Comparison of ENCODE assay signal across 22 cellular contexts in genomic region chr3:49329201-49329600, GRCh38. TPM values are rescaled to one million over a fixed set of nuclear protein-coding genes. Genes with fewer than 3 reads are reported as not detected.
DNase-seq lines count a peak whose midpoint lies in the region; ATAC-seq and TF ChIP-seq lines count a peak whose summit lies in the region.
"Had no signal": no experiment of that assay in that cellular context is flagged by ENCODE, and none has a peak within 500 bp of the region (broad histone marks: within the 10 kb centered on the region; RNA-seq: fewer than 3 reads in every experiment).

No MANE protein-coding gene starts in this region.

- intact Hi-C loops in sciatic nerve (cut with DNase I), result no loop called here

- no peak overlapping the region for H3K4me3 Mint-ChIP-seq in activated naive CD8-positive, alpha-beta T cell
- H3K4me3 Mint-ChIP-seq in activated naive CD8-positive, alpha-beta T cell treated with anti-CD3 and anti-CD28 coated beads for 36 hours, result no peak overlapping the region
- H3K4me3 Mint-ChIP-seq: CD4-positive, CD25-positive, alpha-beta regulatory T cell had no signal

- peaks cover 25% of the 10 kb centered on the region for H3K4me1 Mint-ChIP-seq in activated naive CD8-positive, alpha-beta T cell (ENCODE audit: low read depth)
- peaks cover 4% of the 10 kb centered on the region for H3K4me1 Mint-ChIP-seq in activated naive CD8-positive, alpha-beta T cell treated with anti-CD3 and anti-CD28 coated beads for 36 hours

- H3K27me3 ChIP-seq in RWPE2 (ENCODE audit: insufficient read depth, poor library complexity, severe bottlenecking), result no peaks in the 10 kb centered on the region
- H3K27me3 ChIP-seq: SJSA1 had no signal

- H3K27me3 Mint-ChIP-seq in activated naive CD8-positive, alpha-beta T cell, result no peaks in the 10 kb centered on the region
- no peaks in the 10 kb centered on the region for H3K27me3 Mint-ChIP-seq in activated naive CD8-positive, alpha-beta T cell treated with anti-CD3 and anti-CD28 coated beads for 36 hours
- H3K27me3 Mint-ChIP-seq: CD4-positive, CD25-positive, alpha-beta regulatory T cell had no signal

- ATAC-seq in RWPE2 (ENCODE audit: low read depth) (no peak), sciatic nerve (no peak)
- ATAC-seq: PC-3 had no signal

- H3K36me3 Mint-ChIP-seq in activated naive CD8-positive, alpha-beta T cell, result peaks cover 12% of the 10 kb centered on the region
- peaks cover 30% of the 10 kb centered on the region for H3K36me3 Mint-ChIP-seq in activated naive CD8-positive, alpha-beta T cell treated with anti-CD3 and anti-CD28 coated beads for 36 hours

- peaks cover 98% of the 10 kb centered on the region for H3K36me3 ChIP-seq in RWPE2 (ENCODE audit: low read depth)

- TF ChIP-seq CTCF in RWPE2 (IDR thresholded peaks at IDR 0.05; ENCODE audit: poor library complexity, severe bottlenecking), result no peak
- no peak for TF ChIP-seq CTCF in epithelial cell of esophagus (IDR thresholded peaks at IDR 0.05; ENCODE audit: insufficient read depth, low read depth, low read length, missing control alignments)

- no peaks in the 10 kb centered on the region for H3K9me3 ChIP-seq in RWPE2 (ENCODE audit: severe bottlenecking)
- H3K9me3 ChIP-seq: SJSA1 had no signal

- peak overlapping the region; percentile 17 for H3K27ac ChIP-seq in RWPE2 (ENCODE audit: poor library complexity, severe bottlenecking)
- H3K27ac ChIP-seq: SJSA1 had no signal

- no peak overlapping the region for H3K4me3 ChIP-seq in RWPE2 (ENCODE audit: severe bottlenecking)
- H3K4me3 ChIP-seq in epithelial cell of esophagus (ENCODE audit: low read length), result no peak overlapping the region
- H3K4me3 ChIP-seq: SJSA1 had no signal

- no peaks in the 10 kb centered on the region for H3K9me3 Mint-ChIP-seq in activated naive CD8-positive, alpha-beta T cell (ENCODE audit: low read depth)
- H3K9me3 Mint-ChIP-seq in activated naive CD8-positive, alpha-beta T cell treated with anti-CD3 and anti-CD28 coated beads for 36 hours, result no peaks in the 10 kb centered on the region
- H3K9me3 Mint-ChIP-seq: CD4-positive, CD25-positive, alpha-beta regulatory T cell had no signal

- DNase-seq in activated naive CD8-positive, alpha-beta T cell treated with anti-CD3 and anti-CD28 coated beads for 36 hours, result no peak
- DNase-seq in RWPE2 (ENCODE audit: low spot score) (no peak), epithelial cell of esophagus (ENCODE audit: low read depth) (peak; percentile 64), sciatic nerve (ENCODE audit: low spot score) (no peak), SK-N-DZ (ENCODE audit: low spot score) (no peak), epidermal melanocyte (ENCODE audit: insufficient read length, low spot score) (no peak)
- DNase-seq: CD4-positive, CD25-positive, alpha-beta regulatory T cell; DMS153; H7; Karpas-422; NCI-H1092 treated with DMSO at 0.1 percent for 48 hours; NCI-H1436; NCI-H187; NCI-H2081 treated with DMSO at 0.1 percent for 48 hours; NCI-H2171; NCI-H524; NCI-H82; NK-92 treated with Interleukin-12 subunit alpha and Interleukin-12 subunit beta, amount 100 ng/mL, for 24 hours; PC-3; Right ventricle myocardium superior had no signal

- H3K27ac Mint-ChIP-seq in activated naive CD8-positive, alpha-beta T cell, result peak overlapping the region; percentile 5
- H3K27ac Mint-ChIP-seq in activated naive CD8-positive, alpha-beta T cell treated with anti-CD3 and anti-CD28 coated beads for 36 hours, result no peak overlapping the region
- H3K27ac Mint-ChIP-seq: CD4-positive, CD25-positive, alpha-beta regulatory T cell had no signal

- H3K4me1 ChIP-seq in RWPE2 (ENCODE audit: insufficient read depth, poor library complexity, severe bottlenecking), result peaks cover 6% of the 10 kb centered on the region
- H3K4me1 ChIP-seq: SJSA1 had no signal

RNA-seq across cellular contexts. Expression of gene USP4, which starts 10.7 kb away (rescaled TPM):
- 10 to 100 TPM; 63.3 to 64.0 TPM for total RNA-seq in activated naive CD8-positive, alpha-beta T cell treated with anti-CD3 and anti-CD28 coated beads for 36 hours
- 83.2 TPM for total RNA-seq in sciatic nerve
- 10.6 and 13.6 TPM in 2 replicates for polyA plus RNA-seq in SK-N-DZ (2014; cell fraction: cytosol; rRNA removed)
- polyA plus RNA-seq in SK-N-DZ (2014; cell fraction: nucleus; rRNA removed), result 12.6 and 24.1 TPM in 2 replicates

RNA-seq across cellular contexts. Expression of gene GPX1, which starts 29.0 kb away (rescaled TPM):
- total RNA-seq in activated naive CD8-positive, alpha-beta T cell treated with anti-CD3 and anti-CD28 coated beads for 36 hours, result 100 to 1,000 TPM; 237 to 242 TPM
- 142 TPM for total RNA-seq in sciatic nerve
- polyA plus RNA-seq in SK-N-DZ (2014; cell fraction: cytosol; rRNA removed), result 103 and 122 TPM in 2 replicates
- 56.1 and 66.9 TPM in 2 replicates for polyA plus RNA-seq in SK-N-DZ (2014; cell fraction: nucleus; rRNA removed)

RNA-seq across cellular contexts. Expression of gene C3orf62, which starts 52.2 kb away (rescaled TPM):
- 1 to 10 TPM; 4.0 to 4.2 TPM for total RNA-seq in activated naive CD8-positive, alpha-beta T cell treated with anti-CD3 and anti-CD28 coated beads for 36 hours
- 6.7 TPM for total RNA-seq in sciatic nerve
- polyA plus RNA-seq in SK-N-DZ (2014; cell fraction: cytosol; rRNA removed), result 1.8 and 3.6 TPM in 2 replicates
- polyA plus RNA-seq in SK-N-DZ (2014; cell fraction: nucleus; rRNA removed), result 8.7 and 11.0 TPM in 2 replicates
